ENCODE assay signal across 1 cellular context in genomic region chr4:3205995-3206394, GRCh38.
A peak's percentile ranks its signal among the peaks of the same experiment; 100 is the strongest.
TF ChIP-seq lines count a peak whose summit lies in the region.

No MANE protein-coding gene starts in this region.

TF ChIP-seq in HepG2, 621 proteins besides CTCF, POLR2A, EP300 and RAD21 (continued from another document and continues in another):
- TF ChIP-seq ZNF646 (CRISPR knock-in tag; IDR thresholded peaks at IDR 0.05): no peak
- peak; percentile 52; the same call in 1 of the 2 replicates for TF ChIP-seq KAT7 (CRISPR knock-in tag; IDR thresholded peaks at IDR 0.05; ENCODE audit: borderline replicate concordance)
- no peak for TF ChIP-seq HMG20B (CRISPR knock-in tag; conservative IDR thresholded peaks at IDR 0.05)
- no peak for TF ChIP-seq HMGXB4 (CRISPR knock-in tag; IDR thresholded peaks at IDR 0.05; ENCODE audit: borderline replicate concordance in 1 of 2, low read depth in 1 of 2)
- no peak for TF ChIP-seq GLI4 (CRISPR knock-in tag; IDR thresholded peaks at IDR 0.05; ENCODE audit: borderline replicate concordance)
- TF ChIP-seq ZFP91 (CRISPR knock-in tag; IDR thresholded peaks at IDR 0.05; ENCODE audit: borderline replicate concordance): no peak
- TF ChIP-seq NR0B2 (CRISPR knock-in tag; IDR thresholded peaks at IDR 0.05): no peak
- TF ChIP-seq IKZF5 (CRISPR knock-in tag; IDR thresholded peaks at IDR 0.05): peak; percentile 70; the same call in 1 of the 2 replicates
- peak; percentile 76 for TF ChIP-seq NCOR1 (IDR thresholded peaks at IDR 0.05; ENCODE audit: borderline replicate concordance, low read length)
- TF ChIP-seq ZNF792 (CRISPR knock-in tag; IDR thresholded peaks at IDR 0.05): peak; percentile 78
- TF ChIP-seq, protein P1, sequence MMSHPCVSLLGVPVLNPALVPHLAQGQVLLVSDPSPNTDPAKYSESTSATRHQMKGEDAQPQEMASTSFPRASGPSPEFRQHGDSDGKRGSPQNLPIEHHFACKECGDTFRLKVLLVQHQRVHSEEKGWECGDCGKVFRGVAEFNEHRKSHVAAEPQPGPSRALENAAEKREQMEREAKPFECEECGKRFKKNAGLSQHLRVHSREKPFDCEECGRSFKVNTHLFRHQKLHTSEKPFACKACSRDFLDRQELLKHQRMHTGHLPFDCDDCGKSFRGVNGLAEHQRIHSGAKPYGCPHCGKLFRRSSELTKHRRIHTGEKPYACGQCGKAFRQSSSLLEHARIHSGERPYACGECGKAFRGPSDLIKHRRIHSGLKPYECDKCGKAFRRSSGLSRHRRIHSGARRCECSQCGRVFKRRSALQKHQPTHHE (CRISPR knock-in tag; IDR thresholded peaks at IDR 0.05; ENCODE audit: borderline replicate concordance): no peak
- TF ChIP-seq ZFP90 (CRISPR knock-in tag; IDR thresholded peaks at IDR 0.05; ENCODE audit: borderline replicate concordance): no peak
- TF ChIP-seq ATAD3A (CRISPR knock-in tag; IDR thresholded peaks at IDR 0.05): no peak
- no peak for TF ChIP-seq ZNF749 (CRISPR knock-in tag; IDR thresholded peaks at IDR 0.05; ENCODE audit: borderline replicate concordance)
- TF ChIP-seq AGO2 (optimal IDR thresholded peaks at IDR 0.05; ENCODE audit: low read depth, low read length): no peak
- TF ChIP-seq U2AF2 (IDR thresholded peaks at IDR 0.05; ENCODE audit: low read depth, low read length): no peak
- no peak for TF ChIP-seq JDP2 (CRISPR knock-in tag; IDR thresholded peaks at IDR 0.05; ENCODE audit: borderline replicate concordance)
- no peak for TF ChIP-seq STAT5B (CRISPR knock-in tag; IDR thresholded peaks at IDR 0.05)
- TF ChIP-seq ONECUT2 (CRISPR knock-in tag; IDR thresholded peaks at IDR 0.05): no peak
- TF ChIP-seq GZF1 (CRISPR knock-in tag; IDR thresholded peaks at IDR 0.05): no peak
- TF ChIP-seq KLF16 (CRISPR knock-in tag; IDR thresholded peaks at IDR 0.05): no peak
- TF ChIP-seq, protein P2, sequence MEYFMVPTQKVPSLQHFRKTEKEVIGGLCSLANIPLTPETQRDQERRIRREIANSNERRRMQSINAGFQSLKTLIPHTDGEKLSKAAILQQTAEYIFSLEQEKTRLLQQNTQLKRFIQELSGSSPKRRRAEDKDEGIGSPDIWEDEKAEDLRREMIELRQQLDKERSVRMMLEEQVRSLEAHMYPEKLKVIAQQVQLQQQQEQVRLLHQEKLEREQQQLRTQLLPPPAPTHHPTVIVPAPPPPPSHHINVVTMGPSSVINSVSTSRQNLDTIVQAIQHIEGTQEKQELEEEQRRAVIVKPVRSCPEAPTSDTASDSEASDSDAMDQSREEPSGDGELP (IDR thresholded peaks at IDR 0.05; ENCODE audit: borderline replicate concordance, low read depth): peak; percentile 30; the same call in 1 of the 2 replicates
- TF ChIP-seq, protein P3, sequence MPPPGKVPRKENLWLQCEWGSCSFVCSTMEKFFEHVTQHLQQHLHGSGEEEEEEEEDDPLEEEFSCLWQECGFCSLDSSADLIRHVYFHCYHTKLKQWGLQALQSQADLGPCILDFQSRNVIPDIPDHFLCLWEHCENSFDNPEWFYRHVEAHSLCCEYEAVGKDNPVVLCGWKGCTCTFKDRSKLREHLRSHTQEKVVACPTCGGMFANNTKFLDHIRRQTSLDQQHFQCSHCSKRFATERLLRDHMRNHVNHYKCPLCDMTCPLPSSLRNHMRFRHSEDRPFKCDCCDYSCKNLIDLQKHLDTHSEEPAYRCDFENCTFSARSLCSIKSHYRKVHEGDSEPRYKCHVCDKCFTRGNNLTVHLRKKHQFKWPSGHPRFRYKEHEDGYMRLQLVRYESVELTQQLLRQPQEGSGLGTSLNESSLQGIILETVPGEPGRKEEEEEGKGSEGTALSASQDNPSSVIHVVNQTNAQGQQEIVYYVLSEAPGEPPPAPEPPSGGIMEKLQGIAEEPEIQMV (CRISPR knock-in tag; IDR thresholded peaks at IDR 0.05; ENCODE audit: low read depth): peak; percentile 58; the same call in 1 of the 2 replicates
- no peak for TF ChIP-seq ZNF670 (CRISPR knock-in tag; IDR thresholded peaks at IDR 0.05; ENCODE audit: borderline replicate concordance)
- no peak for TF ChIP-seq ZNF280D (CRISPR knock-in tag; IDR thresholded peaks at IDR 0.05)
- peak; percentile 81 for TF ChIP-seq XRCC5 (optimal IDR thresholded peaks at IDR 0.05; ENCODE audit: low read length)
- TF ChIP-seq MNT (IDR thresholded peaks at IDR 0.05): no peak
- no peak for TF ChIP-seq PCBP2 (optimal IDR thresholded peaks at IDR 0.05; ENCODE audit: low read depth, low read length, poor library complexity, severe bottlenecking)
- peak; percentile 74 for TF ChIP-seq MAX (IDR thresholded peaks at IDR 0.05)
- peak; percentile 80 for TF ChIP-seq ZMYM3 (CRISPR knock-in tag; IDR thresholded peaks at IDR 0.05)
- TF ChIP-seq, protein P4, sequence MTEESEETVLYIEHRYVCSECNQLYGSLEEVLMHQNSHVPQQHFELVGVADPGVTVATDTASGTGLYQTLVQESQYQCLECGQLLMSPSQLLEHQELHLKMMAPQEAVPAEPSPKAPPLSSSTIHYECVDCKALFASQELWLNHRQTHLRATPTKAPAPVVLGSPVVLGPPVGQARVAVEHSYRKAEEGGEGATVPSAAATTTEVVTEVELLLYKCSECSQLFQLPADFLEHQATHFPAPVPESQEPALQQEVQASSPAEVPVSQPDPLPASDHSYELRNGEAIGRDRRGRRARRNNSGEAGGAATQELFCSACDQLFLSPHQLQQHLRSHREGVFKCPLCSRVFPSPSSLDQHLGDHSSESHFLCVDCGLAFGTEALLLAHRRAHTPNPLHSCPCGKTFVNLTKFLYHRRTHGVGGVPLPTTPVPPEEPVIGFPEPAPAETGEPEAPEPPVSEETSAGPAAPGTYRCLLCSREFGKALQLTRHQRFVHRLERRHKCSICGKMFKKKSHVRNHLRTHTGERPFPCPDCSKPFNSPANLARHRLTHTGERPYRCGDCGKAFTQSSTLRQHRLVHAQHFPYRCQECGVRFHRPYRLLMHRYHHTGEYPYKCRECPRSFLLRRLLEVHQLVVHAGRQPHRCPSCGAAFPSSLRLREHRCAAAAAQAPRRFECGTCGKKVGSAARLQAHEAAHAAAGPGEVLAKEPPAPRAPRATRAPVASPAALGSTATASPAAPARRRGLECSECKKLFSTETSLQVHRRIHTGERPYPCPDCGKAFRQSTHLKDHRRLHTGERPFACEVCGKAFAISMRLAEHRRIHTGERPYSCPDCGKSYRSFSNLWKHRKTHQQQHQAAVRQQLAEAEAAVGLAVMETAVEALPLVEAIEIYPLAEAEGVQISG (CRISPR knock-in tag; IDR thresholded peaks at IDR 0.05): peak; percentile 74
